Comparison of ENCODE assay signal across 13 cellular contexts in genomic region chr10:97131041-97131659, GRCh38. TPM values are rescaled to one million over a fixed set of nuclear protein-coding genes. Genes with fewer than 3 reads are reported as not detected.
A peak's percentile ranks its signal among the peaks of the same experiment; 100 is the strongest.
DNase-seq lines count a peak whose midpoint lies in the region; ATAC-seq and TF ChIP-seq lines count a peak whose summit lies in the region.
"Had no signal": no experiment of that assay in that cellular context is flagged by ENCODE, and none has a peak within 500 bp of the region (broad histone marks: within the 10 kb centered on the region; RNA-seq: fewer than 3 reads in every experiment).

No MANE protein-coding gene starts in this region.

- DNase-seq in DMS 273 (lab: John Stamatoyannopoulos, UW; ENCODE audit: unreplicated experiment), result peak; percentile 47
- DNase-seq in DMS 273 treated with DMSO at 0.1 percent for 48 hours (lab: John Stamatoyannopoulos, UW), result no peak
- DNase-seq in GM23338 (ENCODE audit: low spot score), result no peak
- DNase-seq in dorsolateral prefrontal cortex, result peak in 1 of 10 donors; percentile 35
- no peak for DNase-seq in neural progenitor cell (ENCODE audit: low spot score)
- no peak for DNase-seq in EL
- DNase-seq: CD8-positive, alpha-beta T cell; Kasumi-1; NCI-H1930 had no signal

- H3K36me3 ChIP-seq in GM23338 (ENCODE audit: insufficient read depth) (no peaks in the 10 kb centered on the region), neural progenitor cell (no peaks in the 10 kb centered on the region)

- H3K79me2 ChIP-seq in GM23338 (replicated peaks; ENCODE audit: insufficient read depth) (no peaks in the 10 kb centered on the region), neural progenitor cell (ENCODE audit: low read depth) (no peaks in the 10 kb centered on the region)

- no peak overlapping the region for H3K4me3 Mint-ChIP-seq in GM23338
- no peak overlapping the region for H3K4me3 Mint-ChIP-seq in neural progenitor cell
- H3K4me3 Mint-ChIP-seq: B cell; CD8-positive, alpha-beta T cell had no signal

- H4K20me1 ChIP-seq in GM23338 (replicated peaks; ENCODE audit: insufficient read depth) (no peaks in the 10 kb centered on the region), neural progenitor cell (ENCODE audit: low read depth) (no peaks in the 10 kb centered on the region)

- H3K9me3 Mint-ChIP-seq in GM23338 (no peaks in the 10 kb centered on the region), neural progenitor cell (peaks cover 2% of the 10 kb centered on the region)
- H3K9me3 Mint-ChIP-seq: CD8-positive, alpha-beta T cell had no signal

- ATAC-seq in GM23338, result peak; percentile 36
- ATAC-seq in HG02759 (IDR thresholded peaks at IDR 0.05; ENCODE audit: unreplicated experiment), result no peak
- ATAC-seq in GM21390 (IDR thresholded peaks at IDR 0.05; ENCODE audit: unreplicated experiment), result no peak
- ATAC-seq: CD8-positive, alpha-beta T cell had no signal

- no peaks in the 10 kb centered on the region for H3K36me3 Mint-ChIP-seq in GM23338 (ENCODE audit: low read depth)
- H3K36me3 Mint-ChIP-seq in neural progenitor cell, result no peaks in the 10 kb centered on the region
- H3K36me3 Mint-ChIP-seq: CD8-positive, alpha-beta T cell had no signal

- peaks cover 8% of the 10 kb centered on the region; the same call in 2 of the 3 replicates for H3K4me1 Mint-ChIP-seq in GM23338
- H3K4me1 Mint-ChIP-seq in neural progenitor cell, result peaks cover 82% of the 10 kb centered on the region
- H3K4me1 Mint-ChIP-seq: B cell had no signal

- H3K27me3 ChIP-seq in GM23338 (ENCODE audit: insufficient read depth), result no peaks in the 10 kb centered on the region
- H3K27me3 ChIP-seq in dorsolateral prefrontal cortex, result peaks cover 0 to 4% (median 0%) of the 10 kb centered on the region in 45 donors
- no peaks in the 10 kb centered on the region for H3K27me3 ChIP-seq in neural progenitor cell

- H3K27ac Mint-ChIP-seq in GM23338 (no peak overlapping the region), neural progenitor cell (peak overlapping the region; percentile 50)
- H3K27ac Mint-ChIP-seq: B cell; CD8-positive, alpha-beta T cell had no signal

- H3K9me3 ChIP-seq in neural progenitor cell (ENCODE audit: low read depth), result no peaks in the 10 kb centered on the region

- H3K4me2 ChIP-seq in GM23338, result no peak overlapping the region
- no peak overlapping the region for H3K4me2 ChIP-seq in neural progenitor cell

- no peaks in the 10 kb centered on the region for H3K4me1 ChIP-seq in GM23338 (ENCODE audit: insufficient read depth)
- peaks cover 19% of the 10 kb centered on the region for H3K4me1 ChIP-seq in neural progenitor cell

- H2AFZ ChIP-seq in GM23338 (no peak overlapping the region), neural progenitor cell (replicated peaks) (no peak overlapping the region)

- H3K27me3 Mint-ChIP-seq in GM23338 (ENCODE audit: insufficient read depth, low read depth, poor library complexity) (peaks cover 2% of the 10 kb centered on the region), neural progenitor cell (ENCODE audit: insufficient read depth, low read depth) (peaks cover 41% of the 10 kb centered on the region)

- peak in 1 of 2 experiments; percentile 40; a peak in 2 of 4 replicates for TF ChIP-seq CTCF in GM23338 (conservative IDR thresholded peaks at IDR 0.05; ENCODE audit: low read depth in 2 of 2)
- no peak for TF ChIP-seq CTCF in dorsolateral prefrontal cortex (IDR thresholded peaks at IDR 0.05 in 54 of 56, conservative IDR thresholded peaks at IDR 0.05 in 2 of 56; ENCODE audit: low read depth in 1 of 56, partially characterized antibody in 56 of 56)
- TF ChIP-seq CTCF in neural progenitor cell (IDR thresholded peaks at IDR 0.05), result no peak

- no peaks in the 10 kb centered on the region for H3F3A ChIP-seq in GM23338 (replicated peaks; ENCODE audit: low read depth)
- no peaks in the 10 kb centered on the region for H3F3A ChIP-seq in neural progenitor cell (ENCODE audit: low read depth)

- intact Hi-C loops in dorsolateral prefrontal cortex (cut with DNase I), result no loop called here

- H3K9me2 ChIP-seq in GM23338 (ENCODE audit: insufficient read depth), result no peaks in the 10 kb centered on the region

- H3K9ac ChIP-seq in neural progenitor cell, result no peak overlapping the region

- no peak overlapping the region for H3K27ac ChIP-seq in GM23338 (ENCODE audit: low read depth)
- peak overlapping the region in 32 of 59 donors; percentile 6 to 85 (median 44) for H3K27ac ChIP-seq in dorsolateral prefrontal cortex
- H3K27ac ChIP-seq in neural progenitor cell, result no peak overlapping the region
- H3K27ac ChIP-seq: 22Rv1 had no signal

- H3K4me3 ChIP-seq in GM23338 (no peak overlapping the region), dorsolateral prefrontal cortex (no peak overlapping the region), neural progenitor cell (no peak overlapping the region)

TF ChIP-seq in GM23338, 12 proteins besides CTCF, POLR2A, EP300 and RAD21 (continues in another document):
- no peak for TF ChIP-seq ETS1 (IDR thresholded peaks at IDR 0.05)
- TF ChIP-seq, protein P1, sequence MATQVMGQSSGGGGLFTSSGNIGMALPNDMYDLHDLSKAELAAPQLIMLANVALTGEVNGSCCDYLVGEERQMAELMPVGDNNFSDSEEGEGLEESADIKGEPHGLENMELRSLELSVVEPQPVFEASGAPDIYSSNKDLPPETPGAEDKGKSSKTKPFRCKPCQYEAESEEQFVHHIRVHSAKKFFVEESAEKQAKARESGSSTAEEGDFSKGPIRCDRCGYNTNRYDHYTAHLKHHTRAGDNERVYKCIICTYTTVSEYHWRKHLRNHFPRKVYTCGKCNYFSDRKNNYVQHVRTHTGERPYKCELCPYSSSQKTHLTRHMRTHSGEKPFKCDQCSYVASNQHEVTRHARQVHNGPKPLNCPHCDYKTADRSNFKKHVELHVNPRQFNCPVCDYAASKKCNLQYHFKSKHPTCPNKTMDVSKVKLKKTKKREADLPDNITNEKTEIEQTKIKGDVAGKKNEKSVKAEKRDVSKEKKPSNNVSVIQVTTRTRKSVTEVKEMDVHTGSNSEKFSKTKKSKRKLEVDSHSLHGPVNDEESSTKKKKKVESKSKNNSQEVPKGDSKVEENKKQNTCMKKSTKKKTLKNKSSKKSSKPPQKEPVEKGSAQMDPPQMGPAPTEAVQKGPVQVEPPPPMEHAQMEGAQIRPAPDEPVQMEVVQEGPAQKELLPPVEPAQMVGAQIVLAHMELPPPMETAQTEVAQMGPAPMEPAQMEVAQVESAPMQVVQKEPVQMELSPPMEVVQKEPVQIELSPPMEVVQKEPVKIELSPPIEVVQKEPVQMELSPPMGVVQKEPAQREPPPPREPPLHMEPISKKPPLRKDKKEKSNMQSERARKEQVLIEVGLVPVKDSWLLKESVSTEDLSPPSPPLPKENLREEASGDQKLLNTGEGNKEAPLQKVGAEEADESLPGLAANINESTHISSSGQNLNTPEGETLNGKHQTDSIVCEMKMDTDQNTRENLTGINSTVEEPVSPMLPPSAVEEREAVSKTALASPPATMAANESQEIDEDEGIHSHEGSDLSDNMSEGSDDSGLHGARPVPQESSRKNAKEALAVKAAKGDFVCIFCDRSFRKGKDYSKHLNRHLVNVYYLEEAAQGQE (IDR thresholded peaks at IDR 0.05; ENCODE audit: unreplicated experiment), result no peak
- no peak for TF ChIP-seq POLR2AphosphoS5 (IDR thresholded peaks at IDR 0.05; ENCODE audit: low read depth)

RNA-seq across cellular contexts. Expression of gene SLIT1, which starts 54.6 kb away (rescaled TPM):
- 1.7 and 2.0 TPM in 2 replicates for total RNA-seq in GM23338 (2014; rRNA removed; shearing (Covaris generic))
- polyA plus RNA-seq in GM23338 (2016; fragmentation: Nextera tagmentation; extraction: Ambion mirVana), result 0.37 and 0.76 TPM in 2 replicates
- total RNA-seq in dorsolateral prefrontal cortex (100 to 1,000 TPM in 2 of 120 experiments, 10 to 100 TPM in 118; 26.6 to 109 (median 71.5) TPM), neural progenitor cell (ENCODE audit: low replicate concordance) (0.74 and 0.92 TPM in 2 replicates)

Comparison
In these comparisons a context has a peak if more than half of its experiments do, and no peak if none do; other contexts are left out.
1. H3K27ac ChIP-seq: peak in dorsolateral prefrontal cortex (32 of 59); none in GM23338 (single experiment) and neural progenitor cell (single experiment).